8 cellular contexts compared by ENCODE assay signal in the genomic region with DNA sequence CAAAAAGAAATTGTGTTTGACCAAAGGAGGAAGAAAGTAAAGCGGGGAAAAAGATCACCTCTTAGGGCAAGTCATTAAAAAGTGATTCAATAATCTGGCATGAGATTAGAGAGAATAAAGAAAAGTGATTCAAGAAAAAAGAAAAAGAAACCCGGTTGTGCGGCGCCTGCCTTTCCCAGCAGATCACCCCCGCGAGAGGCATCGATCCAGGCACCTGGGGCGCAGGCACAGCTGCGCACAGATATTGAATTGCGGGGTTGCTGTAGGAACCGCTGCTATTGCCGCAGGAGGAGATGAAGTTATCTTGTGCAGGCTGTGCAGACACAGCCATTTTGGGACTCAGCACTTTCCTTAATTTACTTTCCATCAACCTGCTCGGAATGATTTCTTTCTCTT.
DNase-seq lines count a peak whose midpoint lies in the region; ATAC-seq and TF ChIP-seq lines count a peak whose summit lies in the region.

No MANE protein-coding gene starts in this region.

- H3K4me3 ChIP-seq in BJ (ENCODE audit: low read depth, low read length): peak overlapping the region; percentile 47
- peak overlapping the region; percentile 46 for H3K4me3 ChIP-seq in H7 (ENCODE audit: insufficient read depth, low read depth, low read length)
- peak overlapping the region; percentile 64 for H3K4me3 ChIP-seq in SJCRH30
- H3K4me3 ChIP-seq in muscle layer of duodenum (ENCODE audit: low read depth in 1 of 2, low read length in 2 of 2): peak overlapping the region; percentile 70 to 80
- peak overlapping the region; percentile 43 to 52 for H3K4me3 ChIP-seq in uterus

- no peaks in the 10 kb centered on the region for H3K36me3 Mint-ChIP-seq in effector memory CD8-positive, alpha-beta T cell (ENCODE audit: insufficient read depth)

- H3K27me3 ChIP-seq in BJ (ENCODE audit: control insufficient read depth, insufficient read depth, low read length) (no peaks in the 10 kb centered on the region), H7 (ENCODE audit: control insufficient read depth, insufficient read depth, low read length) (peaks cover 2% of the 10 kb centered on the region; the same call in 1 of the 2 replicates), SJCRH30 (no peaks in the 10 kb centered on the region), muscle layer of duodenum (ENCODE audit: low read depth, low read length) (no peaks in the 10 kb centered on the region), uterus (no peaks in the 10 kb centered on the region)

- TF ChIP-seq CTCF in BJ (IDR thresholded peaks at IDR 0.05; ENCODE audit: insufficient read depth, low read depth, low read length) (no peak), uterus (IDR thresholded peaks at IDR 0.05) (peak in 1 of 4 experiments; percentile 18)

- peaks cover 0 to 1% of the 10 kb centered on the region in 2 donors for H3K9me3 Mint-ChIP-seq in effector memory CD8-positive, alpha-beta T cell

- ATAC-seq in effector memory CD8-positive, alpha-beta T cell (replicated peaks): peak; percentile 44
- ATAC-seq in HG03457 (IDR thresholded peaks at IDR 0.05; ENCODE audit: unreplicated experiment): no peak

- TF ChIP-seq POLR2A in uterus (IDR thresholded peaks at IDR 0.05): no peak

- no peak overlapping the region for H3K27ac ChIP-seq in SJCRH30
- peak overlapping the region; percentile 45 for H3K27ac ChIP-seq in muscle layer of duodenum (ENCODE audit: low read length)
- H3K27ac ChIP-seq in uterus: peak overlapping the region; percentile 83 to 84

- intact Hi-C loops in uterus (cut with DNase I; ENCODE audit: low total_unique reads): loop anchor here (2.0 to 10.0 kb wide), 3 partner anchors 26 to 328 kb away; a partner anchor contains a TSS

- CTCF ChIA-PET in BJ (lab: Yijun Ruan, JAX): interaction anchor here (0.6 to 4.5 kb wide), 35 partner anchors 10 to 813 kb away, joined by 3 to 40 read pairs (median 4); a partner anchor contains a TSS

- H3K4me3 Mint-ChIP-seq in effector memory CD8-positive, alpha-beta T cell: peak overlapping the region; percentile 86 to 91

- peaks cover 0 to 13% of the 10 kb centered on the region in 2 donors for H3K27me3 Mint-ChIP-seq in effector memory CD8-positive, alpha-beta T cell

- no peaks in the 10 kb centered on the region for H3K4me1 ChIP-seq in SJCRH30
- H3K4me1 ChIP-seq in muscle layer of duodenum (ENCODE audit: control insufficient read depth in 1 of 2, insufficient read depth in 2 of 2, low read length in 2 of 2): no peaks in the 10 kb centered on the region
- no peaks in the 10 kb centered on the region for H3K4me1 ChIP-seq in uterus

- POLR2A ChIA-PET in BJ (lab: Charles Lee): interaction anchor here (0.6 to 0.8 kb wide), 2 partner anchors 17 to 51 kb away, joined by 4 to 11 read pairs; no protein-coding TSS in a partner anchor

- H3K9me3 ChIP-seq in SJCRH30 (replicated peaks): no peaks in the 10 kb centered on the region
- no peaks in the 10 kb centered on the region for H3K9me3 ChIP-seq in muscle layer of duodenum (ENCODE audit: control insufficient read depth in 1 of 2, low read length in 2 of 2)
- H3K9me3 ChIP-seq in uterus: no peaks in the 10 kb centered on the region

- H3K27ac Mint-ChIP-seq in effector memory CD8-positive, alpha-beta T cell: peak overlapping the region; percentile 88 to 90

- H3K4me1 Mint-ChIP-seq in effector memory CD8-positive, alpha-beta T cell (ENCODE audit: low read depth in 2 of 2): peaks cover 9 to 20% of the 10 kb centered on the region in 2 donors

- no peaks in the 10 kb centered on the region for H3K36me3 ChIP-seq in BJ (ENCODE audit: control insufficient read depth, insufficient read depth, low read length)
- H3K36me3 ChIP-seq in H7 (replicated peaks; ENCODE audit: control insufficient read depth, insufficient read depth, low read length): no peaks in the 10 kb centered on the region
- no peaks in the 10 kb centered on the region for H3K36me3 ChIP-seq in SJCRH30
- no peaks in the 10 kb centered on the region for H3K36me3 ChIP-seq in muscle layer of duodenum (ENCODE audit: control insufficient read depth in 1 of 2, insufficient read depth in 2 of 2, low read length in 2 of 2)
- H3K36me3 ChIP-seq in uterus: no peaks in the 10 kb centered on the region

- DNase-seq in BJ (ENCODE audit: low read depth) (no peak), H7 (peak; percentile 69), SJCRH30 (peak; percentile 47 to 68), uterus (peak in 1 of 2 donors; percentile 37), DMS153 (lab: John Stamatoyannopoulos, UW) (no peak)
- DNase-seq in effector memory CD8-positive, alpha-beta T cell: peak in 1 of 3 experiments; percentile 24

Comparison
In these comparisons a context has a peak if more than half of its experiments do, and no peak if none do; other contexts are left out.
1. DNase-seq: peak in H7 (single experiment) and SJCRH30 (2 of 2); none in BJ (single experiment) and DMS153 (single experiment).
2. Peak in every context shown above with its lines, with median percentiles within 50 percentile points of each other: H3K4me3 ChIP-seq.